In genomic region chr19:41263042-41263849, GRCh38 we compare ENCODE assay signal across 1 cellular context.
TF ChIP-seq lines count a peak whose summit lies in the region.

No MANE protein-coding gene starts in this region.

TF ChIP-seq in K562, 482 proteins besides CTCF, POLR2A, EP300 and RAD21 (continued from another document and continues in another):
- TF ChIP-seq HDAC6 (IDR thresholded peaks at IDR 0.05; ENCODE audit: low read depth, low read length), result no peak
- TF ChIP-seq CHD4 (IDR thresholded peaks at IDR 0.05; ENCODE audit: insufficient read depth, insufficient replicate concordance, low read depth, low read length, poor library complexity, severe bottlenecking), result no peak
- no peak for TF ChIP-seq ZNF707 (CRISPR knock-in tag; conservative IDR thresholded peaks at IDR 0.05)
- TF ChIP-seq SP1 (CRISPR knock-in tag; IDR thresholded peaks at IDR 0.05), result no peak
- TF ChIP-seq HMG20A (CRISPR knock-in tag; conservative IDR thresholded peaks at IDR 0.05), result no peak
- 0 out of 2 replicates have a peak, but pooled peaks have one; percentile 55 for TF ChIP-seq ZNF584 (CRISPR knock-in tag; IDR thresholded peaks at IDR 0.05; ENCODE audit: low read depth)
- no peak for TF ChIP-seq KAT8 (IDR thresholded peaks at IDR 0.05; ENCODE audit: low read depth)
- peak; percentile 77; the same call in 1 of the 2 replicates for TF ChIP-seq POLR2AphosphoS2 (IDR thresholded peaks at IDR 0.05; ENCODE audit: low read length)
- no peak for TF ChIP-seq STAT6 (CRISPR knock-in tag; IDR thresholded peaks at IDR 0.05)
- TF ChIP-seq DMBX1 (CRISPR knock-in tag; IDR thresholded peaks at IDR 0.05; ENCODE audit: borderline replicate concordance), result no peak
- no peak for TF ChIP-seq FOXA3 (CRISPR knock-in tag; conservative IDR thresholded peaks at IDR 0.05 in 1 of 2, IDR thresholded peaks at IDR 0.05 in 1 of 2)
- no peak; the same call in 1 of the 2 replicates for TF ChIP-seq RB1 (IDR thresholded peaks at IDR 0.05; ENCODE audit: low read depth)
- peak in 1 of 2 experiments; percentile 17; a peak in 1 of 4 replicates for TF ChIP-seq TRIM24 (IDR thresholded peaks at IDR 0.05)
- no peak for TF ChIP-seq SMAD3 (CRISPR knock-in tag; conservative IDR thresholded peaks at IDR 0.05)
- no peak for TF ChIP-seq ZNF408 (CRISPR knock-in tag; IDR thresholded peaks at IDR 0.05; ENCODE audit: low read depth)
- TF ChIP-seq SPI1 (IDR thresholded peaks at IDR 0.05; ENCODE audit: borderline replicate concordance, low read depth, low read length), result no peak
- no peak for TF ChIP-seq ZNF699 (CRISPR knock-in tag; IDR thresholded peaks at IDR 0.05; ENCODE audit: insufficient replicate concordance)
- TF ChIP-seq, protein P1, sequence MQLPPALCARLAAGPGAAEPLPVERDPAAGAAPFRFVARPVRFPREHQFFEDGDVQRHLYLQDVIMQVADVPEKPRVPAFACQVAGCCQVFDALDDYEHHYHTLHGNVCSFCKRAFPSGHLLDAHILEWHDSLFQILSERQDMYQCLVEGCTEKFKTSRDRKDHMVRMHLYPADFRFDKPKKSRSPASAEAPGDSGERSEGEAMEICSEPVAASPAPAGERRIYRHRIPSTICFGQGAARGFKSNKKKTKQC (CRISPR knock-in tag; IDR thresholded peaks at IDR 0.05), result peak; percentile 42; the same call in 1 of the 2 replicates
- TF ChIP-seq, protein P2, sequence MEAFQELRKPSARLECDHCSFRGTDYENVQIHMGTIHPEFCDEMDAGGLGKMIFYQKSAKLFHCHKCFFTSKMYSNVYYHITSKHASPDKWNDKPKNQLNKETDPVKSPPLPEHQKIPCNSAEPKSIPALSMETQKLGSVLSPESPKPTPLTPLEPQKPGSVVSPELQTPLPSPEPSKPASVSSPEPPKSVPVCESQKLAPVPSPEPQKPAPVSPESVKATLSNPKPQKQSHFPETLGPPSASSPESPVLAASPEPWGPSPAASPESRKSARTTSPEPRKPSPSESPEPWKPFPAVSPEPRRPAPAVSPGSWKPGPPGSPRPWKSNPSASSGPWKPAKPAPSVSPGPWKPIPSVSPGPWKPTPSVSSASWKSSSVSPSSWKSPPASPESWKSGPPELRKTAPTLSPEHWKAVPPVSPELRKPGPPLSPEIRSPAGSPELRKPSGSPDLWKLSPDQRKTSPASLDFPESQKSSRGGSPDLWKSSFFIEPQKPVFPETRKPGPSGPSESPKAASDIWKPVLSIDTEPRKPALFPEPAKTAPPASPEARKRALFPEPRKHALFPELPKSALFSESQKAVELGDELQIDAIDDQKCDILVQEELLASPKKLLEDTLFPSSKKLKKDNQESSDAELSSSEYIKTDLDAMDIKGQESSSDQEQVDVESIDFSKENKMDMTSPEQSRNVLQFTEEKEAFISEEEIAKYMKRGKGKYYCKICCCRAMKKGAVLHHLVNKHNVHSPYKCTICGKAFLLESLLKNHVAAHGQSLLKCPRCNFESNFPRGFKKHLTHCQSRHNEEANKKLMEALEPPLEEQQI (IDR thresholded peaks at IDR 0.05), result no peak
- no peak for TF ChIP-seq ZNF644 (tag; IDR thresholded peaks at IDR 0.05; ENCODE audit: low read depth)
- no peak for TF ChIP-seq ZFP1 (CRISPR knock-in tag; IDR thresholded peaks at IDR 0.05)
- TF ChIP-seq DNMT1 (IDR thresholded peaks at IDR 0.05), result no peak
- no peak for TF ChIP-seq SIRT6 (IDR thresholded peaks at IDR 0.05; ENCODE audit: low read depth, low read length)
- peak; percentile 25; the same call in 1 of the 2 replicates for TF ChIP-seq XRCC5 (IDR thresholded peaks at IDR 0.05; ENCODE audit: low read depth, low read length)
- peak in 1 of 2 experiments; percentile 51 for TF ChIP-seq AFF1 (IDR thresholded peaks at IDR 0.05; ENCODE audit: low read depth in 1 of 2, partially characterized antibody in 2 of 2)
- TF ChIP-seq ZC3H4 (CRISPR knock-in tag; IDR thresholded peaks at IDR 0.05; ENCODE audit: borderline replicate concordance), result peak; percentile 81
- no peak for TF ChIP-seq PCBP2 (IDR thresholded peaks at IDR 0.05; ENCODE audit: low read depth, low read length, poor library complexity, severe bottlenecking)
- no peak for TF ChIP-seq GATAD2A (IDR thresholded peaks at IDR 0.05)
- TF ChIP-seq E2F5 (CRISPR knock-in tag; IDR thresholded peaks at IDR 0.05), result no peak
- TF ChIP-seq STAT5A (IDR thresholded peaks at IDR 0.05; ENCODE audit: borderline replicate concordance, low read length), result no peak
- peak; percentile 4 for TF ChIP-seq MEIS2 (IDR thresholded peaks at IDR 0.05; ENCODE audit: partially characterized antibody)
- no peak for TF ChIP-seq MCM3 (IDR thresholded peaks at IDR 0.05)
- TF ChIP-seq DDX20 (tag; IDR thresholded peaks at IDR 0.05; ENCODE audit: low read depth), result no peak
- TF ChIP-seq RBM15 (IDR thresholded peaks at IDR 0.05; ENCODE audit: insufficient read depth, low read length), result no peak
- TF ChIP-seq ETV6 (IDR thresholded peaks at IDR 0.05; ENCODE audit: borderline replicate concordance in 1 of 2, low read depth in 2 of 2, low read length in 1 of 2), result no peak
- no peak for TF ChIP-seq ETV6 (CRISPR knock-in tag; IDR thresholded peaks at IDR 0.05; ENCODE audit: borderline replicate concordance)
- TF ChIP-seq ZNF507 (tag; conservative IDR thresholded peaks at IDR 0.05), result no peak
- TF ChIP-seq ZNF23 (CRISPR knock-in tag; IDR thresholded peaks at IDR 0.05), result no peak
- no peak for TF ChIP-seq REST (CRISPR knock-in tag; IDR thresholded peaks at IDR 0.05; ENCODE audit: low read depth)
- no peak for TF ChIP-seq ZNF224 (CRISPR knock-in tag; IDR thresholded peaks at IDR 0.05)
- no peak for TF ChIP-seq ZNF134 (CRISPR knock-in tag; conservative IDR thresholded peaks at IDR 0.05)
- TF ChIP-seq NFATC3 (IDR thresholded peaks at IDR 0.05), result no peak
- TF ChIP-seq NFYB (IDR thresholded peaks at IDR 0.05; ENCODE audit: extremely low read depth, insufficient read length), result no peak
- TF ChIP-seq ZNF124 (CRISPR knock-in tag; IDR thresholded peaks at IDR 0.05), result no peak
- TF ChIP-seq ARHGAP35 (IDR thresholded peaks at IDR 0.05; ENCODE audit: partially characterized antibody), result no peak
- TF ChIP-seq, protein P3, sequence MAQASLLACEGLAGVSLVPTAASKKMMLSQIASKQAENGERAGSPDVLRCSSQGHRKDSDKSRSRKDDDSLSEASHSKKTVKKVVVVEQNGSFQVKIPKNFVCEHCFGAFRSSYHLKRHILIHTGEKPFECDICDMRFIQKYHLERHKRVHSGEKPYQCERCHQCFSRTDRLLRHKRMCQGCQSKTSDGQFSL (CRISPR knock-in tag; IDR thresholded peaks at IDR 0.05), result no peak; the same call in 1 of the 2 replicates
- TF ChIP-seq, protein P3 (tag; IDR thresholded peaks at IDR 0.05), result no peak
- TF ChIP-seq NUFIP1 (IDR thresholded peaks at IDR 0.05; ENCODE audit: partially characterized antibody), result no peak
- no peak for TF ChIP-seq BCL6 (CRISPR knock-in tag; IDR thresholded peaks at IDR 0.05)
- peak; percentile 71 for TF ChIP-seq TCF3 (CRISPR knock-in tag; IDR thresholded peaks at IDR 0.05)
- TF ChIP-seq MED1 (CRISPR knock-in tag; IDR thresholded peaks at IDR 0.05; ENCODE audit: borderline replicate concordance), result no peak
- TF ChIP-seq FOSL1 (tag; conservative IDR thresholded peaks at IDR 0.05), result 0 out of 2 replicates have a peak, but pooled peaks have one; percentile 18
- no peak for TF ChIP-seq HMG20B (CRISPR knock-in tag; IDR thresholded peaks at IDR 0.05)
